18 cellular contexts compared by ENCODE assay signal in the genomic region with DNA sequence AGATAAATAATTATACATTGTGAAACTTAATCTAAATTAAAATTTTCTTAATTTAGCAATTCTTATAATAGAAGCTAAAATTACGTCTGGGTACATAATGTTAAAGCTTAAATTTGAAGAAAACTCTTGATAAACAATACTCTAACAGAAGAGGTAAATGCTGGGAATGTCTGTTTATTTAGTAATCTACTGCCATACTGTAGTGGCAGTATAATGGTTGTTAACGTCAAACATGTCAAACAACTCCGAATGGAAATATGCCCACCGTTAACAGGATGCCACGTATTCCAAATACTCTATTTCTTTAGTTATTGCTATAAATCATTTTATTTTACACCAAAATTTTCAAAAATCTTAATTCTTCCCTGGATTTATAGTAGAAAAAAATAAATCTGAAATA. TPM values are rescaled to one million over a fixed set of nuclear protein-coding genes. Genes with fewer than 3 reads are reported as not detected.
DNase-seq lines count a peak whose midpoint lies in the region; ATAC-seq and FAIRE-seq lines count a peak whose summit lies in the region.
"Had no signal": no experiment of that assay in that cellular context is flagged by ENCODE, and none has a peak within 500 bp of the region (broad histone marks: within the 10 kb centered on the region; RNA-seq: fewer than 3 reads in every experiment).

No MANE protein-coding gene starts in this region.

- H3K9me3 Mint-ChIP-seq in activated T-cell treated with anti-CD3 and anti-CD28 coated beads, Interleukin-2, amount 50 U/mL, for 24 hours, result peaks cover 13% of the 10 kb centered on the region

- no peak overlapping the region for H3K4me3 ChIP-seq in small intestine (ENCODE audit: low read depth in 1 of 2, low read length in 2 of 2)
- H3K4me3 ChIP-seq: GM23338, SJCRH30 had no signal

- no peaks in the 10 kb centered on the region for H3K27me3 Mint-ChIP-seq in activated T-cell treated with anti-CD3 and anti-CD28 coated beads, Interleukin-2, amount 50 U/mL, for 24 hours

- peak; percentile 23 for FAIRE-seq in small intestine (lab: Jason Lieb, UNC)

- H3K36me3 Mint-ChIP-seq in activated T-cell treated with anti-CD3 and anti-CD28 coated beads, Interleukin-2, amount 50 U/mL, for 24 hours (ENCODE audit: low read depth), result no peaks in the 10 kb centered on the region

- WGBS in small intestine, 3 donors, result 81 to 93% (median 84%) methylated on average over 5 of the region's 5 CpGs

- no peak overlapping the region for H3K4me3 Mint-ChIP-seq in activated T-cell treated with anti-CD3 and anti-CD28 coated beads, Interleukin-2, amount 50 U/mL, for 24 hours
- H3K4me3 Mint-ChIP-seq: CD14-positive monocyte, GM23338 had no signal

- no peak overlapping the region for H3K27ac Mint-ChIP-seq in activated T-cell treated with anti-CD3 and anti-CD28 coated beads, Interleukin-2, amount 50 U/mL, for 24 hours
- H3K27ac Mint-ChIP-seq: CD14-positive monocyte, GM23338 had no signal

- no peak for ATAC-seq in HG03175 (IDR thresholded peaks at IDR 0.05; ENCODE audit: unreplicated experiment)
- ATAC-seq: GM23338 had no signal

- DNase-seq in NCI-H510A treated with DMSO at 0.1 percent for 48 hours (lab: John Stamatoyannopoulos, UW) (peak; percentile 86), NCI-H510A (lab: John Stamatoyannopoulos, UW) (no peak), NCI-H345 (lab: John Stamatoyannopoulos, UW) (peak; percentile 43), SHP77 treated with DMSO at 0.1 percent for 48 hours (lab: John Stamatoyannopoulos, UW) (peak; percentile 92), small intestine (no peak), activated T-cell treated with anti-CD3 and anti-CD28 coated beads for 4 hours (no peak)
- DNase-seq in activated T-cell treated with anti-CD3 and anti-CD28 coated beads, Interleukin-2, amount 50 U/mL, for 24 hours, result no peak
- DNase-seq: COR-L47, NCI-H1694 treated with DMSO at 0.1 percent for 48 hours, NCI-H2171 treated with DMSO at 0.1 percent for 48 hours, NCI-H524, OCI-M1, RPMI8226, SJCRH30, SW 1271 had no signal

- H3K27ac ChIP-seq in small intestine (ENCODE audit: low read depth in 1 of 2, low read length in 1 of 2), result no peak overlapping the region
- H3K27ac ChIP-seq: SJCRH30 had no signal

- no peaks in the 10 kb centered on the region for H3K36me3 ChIP-seq in small intestine (ENCODE audit: control insufficient read depth in 2 of 2, insufficient read depth in 2 of 2, low read length in 2 of 2)
- H3K36me3 ChIP-seq: SJCRH30 had no signal

- H3K4me1 Mint-ChIP-seq in activated T-cell treated with anti-CD3 and anti-CD28 coated beads, Interleukin-2, amount 50 U/mL, for 24 hours (ENCODE audit: low read depth), result no peaks in the 10 kb centered on the region
- H3K4me1 Mint-ChIP-seq: GM23338 had no signal

- H3K4me1 ChIP-seq in small intestine (ENCODE audit: control insufficient read depth in 2 of 2, insufficient read depth in 1 of 2, low read depth in 1 of 2, low read length in 1 of 2), result no peaks in the 10 kb centered on the region
- H3K4me1 ChIP-seq: SJCRH30 had no signal

- H3K27me3 ChIP-seq in small intestine (ENCODE audit: control insufficient read depth in 2 of 2, insufficient read depth in 2 of 2, low read length in 2 of 2), result no peaks in the 10 kb centered on the region
- H3K27me3 ChIP-seq: SJCRH30 had no signal

- no peaks in the 10 kb centered on the region for H3K9me3 ChIP-seq in small intestine (ENCODE audit: control insufficient read depth, low read depth)

RNA-seq across cellular contexts. Expression of a gene that starts 40.0 kb away (rescaled TPM):
- polyA plus RNA-seq in small intestine, result 10 to 100 TPM; 14.3 to 27.8 (median 15.9) TPM

Comparison
In these comparisons a context has a peak if more than half of its experiments do, and no peak if none do; other contexts are left out.
1. DNase-seq: peak in NCI-H510A treated with DMSO at 0.1 percent for 48 hours (single experiment), NCI-H345 (single experiment) and SHP77 treated with DMSO at 0.1 percent for 48 hours (single experiment); none in NCI-H510A (single experiment), small intestine (single experiment), activated T-cell treated with anti-CD3 and anti-CD28 coated beads, Interleukin-2, amount 50 U/mL, for 24 hours (single experiment) and activated T-cell treated with anti-CD3 and anti-CD28 coated beads for 4 hours (single experiment).